In the genomic region with DNA sequence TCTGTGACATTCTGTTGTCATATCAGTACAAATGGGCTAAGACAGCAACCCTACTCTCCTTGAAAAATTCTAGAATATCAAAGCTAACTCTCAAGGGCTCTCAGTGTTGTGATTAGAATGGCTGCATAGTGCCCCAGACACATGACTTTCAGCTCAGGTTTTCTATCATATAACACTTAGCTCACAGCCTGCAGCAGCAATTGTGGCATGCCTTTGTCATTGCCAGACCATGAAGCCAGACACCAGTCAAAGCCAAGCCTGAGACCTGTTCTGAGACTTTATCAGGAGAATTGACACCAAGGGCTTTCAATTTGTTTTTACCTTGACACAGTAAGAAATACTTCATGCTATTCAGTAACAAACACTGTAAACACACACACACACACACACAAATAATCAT, we compare ENCODE assay signal across 36 cellular contexts.
"Had no signal": no experiment of that assay in that cellular context is flagged by ENCODE, and none has a peak within 500 bp of the region (broad histone marks: within the 10 kb centered on the region; RNA-seq: fewer than 3 reads in every experiment).

No MANE protein-coding gene starts in this region.

- H3K4me3 ChIP-seq: MG63 had no signal

- H3K27ac ChIP-seq: KMS-11 had no signal

- H3K27me3 ChIP-seq: MG63 had no signal

- H3K9me3 ChIP-seq: MG63 had no signal

- H3K4me2 ChIP-seq: KMS-11 had no signal

- H3K36me3 ChIP-seq: MG63 had no signal

- H3K9ac ChIP-seq: KMS-11 had no signal

- DNase-seq: Karpas-422, Kasumi-1, KG1, MG63, MM.1S, MV-4-11, NCI-H1048, NCI-H1092, NCI-H1092 treated with DMSO at 0.1 percent for 48 hours, NCI-H1105, NCI-H1105 treated with DMSO at 0.1 percent for 48 hours, NCI-H1417, NCI-H1417 treated with DMSO at 0.1 percent for 48 hours, NCI-H1436, NCI-H1436 treated with DMSO at 0.1 percent for 48 hours, NCI-H146, NCI-H1694, NCI-H1694 treated with DMSO at 0.1 percent for 48 hours, NCI-H187, NCI-H187 treated with DMSO at 0.1 percent for 48 hours, NCI-H1930, NCI-H2029, NCI-H2029 treated with DMSO at 0.1 percent for 48 hours, NCI-H2081, NCI-H2081 treated with DMSO at 0.1 percent for 48 hours, NCI-H2107, NCI-H2171, NCI-H2171 treated with DMSO at 0.1 percent for 48 hours, NCI-H2227 treated with DMSO at 0.1 percent for 48 hours, NCI-H226, NCI-H345, NCI-H446, NCI-H446 treated with DMSO at 0.1 percent for 48 hours, NCI-H510A, NCI-H510A treated with DMSO at 0.1 percent for 48 hours had no signal
